23 cellular contexts compared by ENCODE assay signal in the genomic region with DNA sequence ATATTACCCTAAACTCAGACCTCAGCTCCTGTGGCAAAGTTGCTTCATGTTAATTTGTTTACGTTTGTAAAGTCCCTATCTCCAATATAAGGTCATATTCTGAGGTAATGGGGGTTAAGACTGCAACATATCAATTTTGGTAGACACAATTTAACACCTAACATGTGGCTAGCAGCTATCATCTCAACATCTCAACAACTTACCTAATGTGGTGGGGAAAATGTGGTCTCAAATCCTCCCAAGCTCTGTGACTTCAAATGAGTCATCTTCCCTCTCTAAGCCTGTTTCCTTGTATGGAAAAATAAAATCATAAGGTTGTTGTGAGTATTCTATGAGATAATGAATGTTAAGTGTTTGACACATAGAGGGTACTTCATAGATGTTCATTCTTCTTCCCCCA.
"Had no signal": no experiment of that assay in that cellular context is flagged by ENCODE, and none has a peak within 500 bp of the region (broad histone marks: within the 10 kb centered on the region; RNA-seq: fewer than 3 reads in every experiment).

No MANE protein-coding gene starts in this region.

- H3K9me3 ChIP-seq: colonic mucosa, esophagus muscularis mucosa, neutrophil, ovary, prostate gland, thoracic aorta had no signal

- H3K27me3 ChIP-seq: breast epithelium, colonic mucosa, dorsolateral prefrontal cortex, esophagus muscularis mucosa, neutrophil, ovary, upper lobe of left lung had no signal

- H3K27ac Mint-ChIP-seq: activated naive CD4-positive, alpha-beta T cell treated with anti-CD3 and anti-CD28 coated beads, Interleukin-2, amount 50 U/mL, for 24 hours; effector memory CD8-positive, alpha-beta T cell; nephron; stimulated activated memory B cell treated with anti-CD40 and anti-IgM and Interleukin-4, amounts not matched to agents 10 μg/mL and 1 μg/mL and 100 μg/mL, for 72 hours had no signal

- H3K4me3 ChIP-seq: breast epithelium, colonic mucosa, dorsolateral prefrontal cortex, esophagus muscularis mucosa, gastroesophageal sphincter, ovary, prostate gland, thoracic aorta, upper lobe of left lung had no signal

- H3K27ac ChIP-seq: breast epithelium, colonic mucosa, dorsolateral prefrontal cortex, esophagus muscularis mucosa, gastroesophageal sphincter, neutrophil, ovary, prostate gland, thoracic aorta, upper lobe of left lung, WERI-Rb-1 had no signal

- DNase-seq: activated CD4-positive, CD25-positive, alpha-beta regulatory T cell treated with anti-CD3 and anti-CD28 coated beads, Interleukin-2, amount 50 U/mL, for 72 hours; activated gamma-delta T cell; colonic mucosa; dorsolateral prefrontal cortex; effector memory CD8-positive, alpha-beta T cell; head of caudate nucleus; hypothalamus; left colon; mesenchymal stem cell; ovary; stimulated activated CD4-positive, alpha-beta T cell treated with anti-CD3 and anti-CD28 coated beads, Interleukin-12 subunit alpha, Interleukin-12 subunit beta, amount 100 ng/mL, for 4 hours; T-helper 1 cell; upper lobe of left lung; WERI-Rb-1 had no signal

- H3K4me3 Mint-ChIP-seq: activated naive CD4-positive, alpha-beta T cell treated with anti-CD3 and anti-CD28 coated beads, Interleukin-2, amount 50 U/mL, for 24 hours; effector memory CD8-positive, alpha-beta T cell; nephron; stimulated activated memory B cell treated with anti-CD40 and anti-IgM and Interleukin-4, amounts not matched to agents 10 μg/mL and 1 μg/mL and 100 μg/mL, for 72 hours had no signal

- H3K36me3 Mint-ChIP-seq: stimulated activated memory B cell treated with anti-CD40 and anti-IgM and Interleukin-4, amounts not matched to agents 10 μg/mL and 1 μg/mL and 100 μg/mL, for 72 hours had no signal

- H3K4me1 Mint-ChIP-seq: activated naive CD4-positive, alpha-beta T cell treated with anti-CD3 and anti-CD28 coated beads, Interleukin-2, amount 50 U/mL, for 24 hours; stimulated activated memory B cell treated with anti-CD40 and anti-IgM and Interleukin-4, amounts not matched to agents 10 μg/mL and 1 μg/mL and 100 μg/mL, for 72 hours had no signal

- H3K36me3 ChIP-seq: breast epithelium, colonic mucosa, esophagus muscularis mucosa, gastroesophageal sphincter, neutrophil, ovary, prostate gland, thoracic aorta, upper lobe of left lung, WERI-Rb-1 had no signal

- H3K27me3 Mint-ChIP-seq: activated naive CD4-positive, alpha-beta T cell treated with anti-CD3 and anti-CD28 coated beads, Interleukin-2, amount 50 U/mL, for 24 hours; stimulated activated memory B cell treated with anti-CD40 and anti-IgM and Interleukin-4, amounts not matched to agents 10 μg/mL and 1 μg/mL and 100 μg/mL, for 72 hours had no signal

- H3K4me1 ChIP-seq: breast epithelium, colonic mucosa, esophagus muscularis mucosa, gastroesophageal sphincter, prostate gland, upper lobe of left lung had no signal
